In genomic region chr11:65662802-65663633, GRCh38 we compare ENCODE assay signal across 1 cellular context.
A peak's percentile ranks its signal among the peaks of the same experiment; 100 is the strongest.
TF ChIP-seq lines count a peak whose summit lies in the region.

TSS of gene RELA (minus strand) at chr11:65662916. CDS start at chr11:65662832, 84 bp downstream.

TF ChIP-seq in HepG2, 621 proteins besides CTCF, POLR2A, EP300 and RAD21 (continued from another document and continues in another):
- TF ChIP-seq ZNF468 (CRISPR knock-in tag; IDR thresholded peaks at IDR 0.05) (0 out of 2 replicates have a peak, but pooled peaks have one; percentile 59), HBP1 (CRISPR knock-in tag; IDR thresholded peaks at IDR 0.05; ENCODE audit: low read depth) (no peak), NFIC (IDR thresholded peaks at IDR 0.05; ENCODE audit: low read length) (no peak), SAFB2 (CRISPR knock-in tag; IDR thresholded peaks at IDR 0.05; ENCODE audit: borderline replicate concordance, low read depth) (no peak), SMARCE1 (IDR thresholded peaks at IDR 0.05; ENCODE audit: borderline replicate concordance) (no peak), ZNF17 (CRISPR knock-in tag; IDR thresholded peaks at IDR 0.05) (no peak), MAF1 (CRISPR knock-in tag; IDR thresholded peaks at IDR 0.05; ENCODE audit: borderline replicate concordance) (no peak), POGZ (CRISPR knock-in tag; IDR thresholded peaks at IDR 0.05) (peak; percentile 18; the same call in 1 of the 2 replicates), SP5 (CRISPR knock-in tag; IDR thresholded peaks at IDR 0.05; ENCODE audit: borderline replicate concordance, low read depth) (no peak), SETDB1 (CRISPR knock-in tag; IDR thresholded peaks at IDR 0.05; ENCODE audit: borderline replicate concordance) (no peak), ZNF337 (CRISPR knock-in tag; IDR thresholded peaks at IDR 0.05; ENCODE audit: borderline replicate concordance, low read depth) (no peak), ZNF564 (CRISPR knock-in tag; IDR thresholded peaks at IDR 0.05) (no peak), ZNF891 (CRISPR knock-in tag; IDR thresholded peaks at IDR 0.05) (peak; percentile 54), ETV5 (CRISPR knock-in tag; IDR thresholded peaks at IDR 0.05; ENCODE audit: borderline replicate concordance) (no peak), HOXA3 (CRISPR knock-in tag; IDR thresholded peaks at IDR 0.05) (peak; percentile 89), SRSF9 (IDR thresholded peaks at IDR 0.05; ENCODE audit: borderline replicate concordance, insufficient read depth, low read depth, low read length, poor library complexity, severe bottlenecking) (no peak), TOE1 (CRISPR knock-in tag; IDR thresholded peaks at IDR 0.05) (no peak), RNF219 (CRISPR knock-in tag; IDR thresholded peaks at IDR 0.05) (no peak; the same call in 1 of the 2 replicates), ZBTB20 (CRISPR knock-in tag; IDR thresholded peaks at IDR 0.05; ENCODE audit: borderline replicate concordance, low read depth) (no peak), ZNF460 (CRISPR knock-in tag; IDR thresholded peaks at IDR 0.05; ENCODE audit: borderline replicate concordance) (no peak), FOXK2 (IDR thresholded peaks at IDR 0.05) (no peak), TCF12 (IDR thresholded peaks at IDR 0.05) (no peak), TCF12 (CRISPR knock-in tag; IDR thresholded peaks at IDR 0.05) (no peak), JUND (CRISPR knock-in tag; IDR thresholded peaks at IDR 0.05) (0 out of 2 replicates have a peak, but pooled peaks have one; percentile 14), CBX5 (CRISPR knock-in tag; IDR thresholded peaks at IDR 0.05; ENCODE audit: borderline replicate concordance) (no peak), ZFP36 (IDR thresholded peaks at IDR 0.05; ENCODE audit: borderline replicate concordance, low read depth, low read length, partially characterized antibody) (no peak), ZNF607 (CRISPR knock-in tag; IDR thresholded peaks at IDR 0.05; ENCODE audit: borderline replicate concordance) (peak; percentile 79), CBX2 (IDR thresholded peaks at IDR 0.05; ENCODE audit: low read depth, low read length) (no peak), CBX2 (CRISPR knock-in tag; IDR thresholded peaks at IDR 0.05; ENCODE audit: low read depth) (no peak), HOXA5 (CRISPR knock-in tag; IDR thresholded peaks at IDR 0.05) (peak; percentile 56; the same call in 1 of the 2 replicates), REPIN1 (CRISPR knock-in tag; IDR thresholded peaks at IDR 0.05; ENCODE audit: borderline replicate concordance, low read depth) (no peak), RBM22 (optimal IDR thresholded peaks at IDR 0.05; ENCODE audit: low read length) (no peak), RBM39 (IDR thresholded peaks at IDR 0.05; ENCODE audit: low read depth, low read length, poor library complexity, severe bottlenecking) (peak; percentile 70), ZHX1 (CRISPR knock-in tag; IDR thresholded peaks at IDR 0.05; ENCODE audit: low read depth) (no peak), MAX (IDR thresholded peaks at IDR 0.05) (peak; percentile 73), AHR (CRISPR knock-in tag; IDR thresholded peaks at IDR 0.05) (no peak), YEATS4 (CRISPR knock-in tag; IDR thresholded peaks at IDR 0.05; ENCODE audit: borderline replicate concordance) (peak; percentile 80), DMAP1 (CRISPR knock-in tag; IDR thresholded peaks at IDR 0.05) (peak; percentile 58; the same call in 1 of the 2 replicates), ZNF781 (CRISPR knock-in tag; IDR thresholded peaks at IDR 0.05; ENCODE audit: borderline replicate concordance, not compliant biosample characterization) (no peak), GFI1 (CRISPR knock-in tag; IDR thresholded peaks at IDR 0.05; ENCODE audit: borderline replicate concordance) (no peak), XBP1 (CRISPR knock-in tag; IDR thresholded peaks at IDR 0.05) (0 out of 2 replicates have a peak, but pooled peaks have one; percentile 28), SOX6 (IDR thresholded peaks at IDR 0.05) (no peak), SOX6 (CRISPR knock-in tag; IDR thresholded peaks at IDR 0.05) (peak; percentile 23; the same call in 1 of the 2 replicates), MAZ (IDR thresholded peaks at IDR 0.05; ENCODE audit: borderline replicate concordance, low read depth, low read length) (peak; percentile 51), MAZ (CRISPR knock-in tag; IDR thresholded peaks at IDR 0.05; ENCODE audit: low read depth) (peak; percentile 83; the same call in 1 of the 2 replicates), RCOR2 (CRISPR knock-in tag; IDR thresholded peaks at IDR 0.05) (no peak), ZNF512 (CRISPR knock-in tag; IDR thresholded peaks at IDR 0.05) (no peak), ZNF121 (CRISPR knock-in tag; IDR thresholded peaks at IDR 0.05) (no peak), CERS6 (CRISPR knock-in tag; IDR thresholded peaks at IDR 0.05) (no peak), MTA3 (CRISPR knock-in tag; IDR thresholded peaks at IDR 0.05) (no peak), ZNF329 (CRISPR knock-in tag; IDR thresholded peaks at IDR 0.05; ENCODE audit: low read depth) (peak; percentile 46; the same call in 1 of the 2 replicates), ZNF24 (IDR thresholded peaks at IDR 0.05) (no peak), ZNF503 (CRISPR knock-in tag; IDR thresholded peaks at IDR 0.05) (no peak), CHD2 (IDR thresholded peaks at IDR 0.05; ENCODE audit: low read depth, low read length) (no peak), KAT8 (CRISPR knock-in tag; IDR thresholded peaks at IDR 0.05) (peak; percentile 66; the same call in 1 of the 2 replicates), TFAP4 (IDR thresholded peaks at IDR 0.05; ENCODE audit: borderline replicate concordance, low read depth) (no peak), ZNF350 (CRISPR knock-in tag; IDR thresholded peaks at IDR 0.05; ENCODE audit: borderline replicate concordance, low read depth) (peak; percentile 72), ZSCAN30 (CRISPR knock-in tag; IDR thresholded peaks at IDR 0.05) (peak; percentile 39; the same call in 1 of the 2 replicates), ZNF766 (CRISPR knock-in tag; IDR thresholded peaks at IDR 0.05; ENCODE audit: borderline replicate concordance) (no peak), THAP8 (CRISPR knock-in tag; IDR thresholded peaks at IDR 0.05; ENCODE audit: borderline replicate concordance) (no peak), ZKSCAN5 (CRISPR knock-in tag; IDR thresholded peaks at IDR 0.05) (no peak), MYPOP (CRISPR knock-in tag; IDR thresholded peaks at IDR 0.05) (peak; percentile 70; the same call in 1 of the 2 replicates), TBL1XR1 (IDR thresholded peaks at IDR 0.05; ENCODE audit: borderline replicate concordance, low read length, partially characterized antibody) (no peak), ISL2 (CRISPR knock-in tag; IDR thresholded peaks at IDR 0.05) (peak; percentile 57; the same call in 1 of the 2 replicates)
